ENCODE assay signal across 17 cellular contexts in the genomic region with DNA sequence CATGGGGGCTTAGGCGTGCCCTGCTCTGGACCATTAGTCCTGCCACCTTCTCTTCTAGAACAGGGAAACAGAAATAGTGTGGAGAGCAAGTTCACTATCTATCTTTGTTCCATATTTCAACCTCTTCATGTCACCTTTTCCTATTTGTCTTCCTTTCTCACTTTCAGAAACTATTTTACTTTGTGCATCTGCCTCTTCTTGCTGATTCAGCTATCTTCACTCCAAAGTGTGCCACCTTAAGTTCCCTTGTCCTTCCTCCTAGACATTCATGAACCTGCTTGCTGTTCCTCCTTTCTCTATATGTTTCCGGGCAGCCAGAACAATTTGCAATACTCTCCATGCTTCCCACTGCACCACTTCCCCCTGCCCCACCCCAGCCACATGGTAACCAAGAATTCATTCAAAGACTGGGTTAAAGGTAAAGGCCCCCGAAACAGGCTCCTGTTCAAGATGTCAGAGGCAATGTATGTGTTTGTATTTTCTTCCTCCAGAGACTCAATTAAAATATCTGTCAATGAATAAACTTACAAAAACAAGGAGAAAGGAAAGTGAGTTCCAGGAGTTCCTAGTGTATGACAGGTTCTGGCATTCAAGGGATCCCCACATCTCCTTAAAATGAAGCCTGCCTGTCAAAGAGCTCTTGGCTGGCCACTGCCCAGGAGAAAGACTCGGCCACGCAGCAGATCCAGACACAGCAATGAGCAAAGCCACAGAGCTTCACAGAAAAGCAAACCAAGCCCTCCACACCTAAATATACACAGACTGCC.
"Had no signal": no experiment of that assay in that cellular context is flagged by ENCODE, and none has a peak within 500 bp of the region (broad histone marks: within the 10 kb centered on the region; RNA-seq: fewer than 3 reads in every experiment).

No MANE protein-coding gene starts in this region.

- H3K27ac ChIP-seq: right atrium auricular region, vagina had no signal

- H3K4me3 ChIP-seq: heart left ventricle, right atrium auricular region, smooth muscle cell, vagina had no signal

- DNase-seq: effector memory CD4-positive, alpha-beta T cell; heart left ventricle; hippocampal formation; mammary epithelial cell; natural killer cell; posterior cingulate gyrus; stimulated activated CD4-positive, alpha-beta T cell treated with anti-CD3 and anti-CD28 coated beads, Interleukin-2, amount 100 ng/mL, for 48 hours; stimulated activated naive CD4-positive, alpha-beta T cell treated with Interleukin-2 at 50 U/mL for 16 hours had no signal

- H3K36me3 Mint-ChIP-seq: mesothelial cell of epicardium, natural killer cell, type B pancreatic cell had no signal

- H3K4me2 ChIP-seq: smooth muscle cell had no signal

- H3K9me3 ChIP-seq: heart left ventricle, right atrium auricular region, vagina had no signal

- H3K4me1 Mint-ChIP-seq: mesothelial cell of epicardium, natural killer cell, neural crest cell had no signal

- H3K27ac Mint-ChIP-seq: mesothelial cell of epicardium, natural killer cell, type B pancreatic cell had no signal

- H3K27me3 Mint-ChIP-seq: type B pancreatic cell had no signal

- H3K27me3 ChIP-seq: heart left ventricle, right atrium auricular region, vagina had no signal

- H3K9me3 Mint-ChIP-seq: mesothelial cell of epicardium, natural killer cell, neural crest cell, type B pancreatic cell had no signal

- ATAC-seq: esophagus mucosa, heart left ventricle, left lobe of liver, natural killer cell had no signal

- FAIRE-seq: frontal cortex had no signal

- H3K4me3 Mint-ChIP-seq: mesothelial cell of epicardium, natural killer cell, neural crest cell, type B pancreatic cell had no signal

- H3K36me3 ChIP-seq: heart left ventricle, right atrium auricular region, vagina had no signal
